9 cellular contexts compared by ENCODE assay signal in genomic region chr12:84904051-84904450, GRCh38. TPM values are rescaled to one million over a fixed set of nuclear protein-coding genes. Genes with fewer than 3 reads are reported as not detected.
"Had no signal": no experiment of that assay in that cellular context is flagged by ENCODE, and none has a peak within 500 bp of the region (broad histone marks: within the 10 kb centered on the region; RNA-seq: fewer than 3 reads in every experiment).

No MANE protein-coding gene starts in this region.

- H3K9me3 Mint-ChIP-seq: H9, HFFc6 had no signal

- H3K4me3 Mint-ChIP-seq: H9, HFFc6 had no signal

- H3K9ac ChIP-seq: KMS-11 had no signal

- ATAC-seq: HepG2 had no signal

- H3K27ac Mint-ChIP-seq: HFFc6, IgD-negative memory B cell had no signal

- H3K4me1 Mint-ChIP-seq: IgD-negative memory B cell had no signal

- H3K27ac ChIP-seq: HL-60, KMS-11 had no signal

- H3K27me3 Mint-ChIP-seq: IgD-negative memory B cell had no signal

- H3K4me2 ChIP-seq: KMS-11 had no signal

- H3K36me3 Mint-ChIP-seq: IgD-negative memory B cell had no signal

- DNase-seq: GOT3, H9, HCEC 1CT, HFFc6, KBM-7 had no signal

RNA-seq across cellular contexts. Expression of gene SLC6A15, which starts 8.5 kb away (rescaled TPM):
- total RNA-seq: HepG2, HFFc6 had no signal
- polyA plus RNA-seq: HepG2, IgD-negative memory B cell had no signal
